11 cellular contexts compared by ENCODE assay signal in the genomic region with DNA sequence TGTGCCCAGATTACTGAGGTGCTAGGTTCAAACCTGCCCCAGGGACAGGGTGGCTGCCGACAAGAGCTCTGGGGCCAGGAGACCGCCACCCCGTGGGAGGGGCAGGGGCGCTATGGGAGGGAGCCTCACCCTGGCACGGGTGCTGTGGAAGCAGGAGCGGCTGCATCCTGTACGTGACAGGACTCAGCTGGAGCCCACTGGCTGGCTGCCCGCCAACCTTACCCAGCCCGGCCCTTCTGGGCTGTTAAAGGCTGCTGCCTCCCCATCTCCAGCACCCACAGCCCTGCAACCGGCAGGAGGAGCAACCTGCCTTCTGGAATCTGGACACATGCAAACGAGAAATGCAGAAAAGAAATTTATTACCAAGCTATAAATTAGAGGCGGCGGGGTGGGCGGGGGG. TPM values are rescaled to one million over a fixed set of nuclear protein-coding genes. Genes with fewer than 3 reads are reported as not detected.
DNase-seq lines count a peak whose midpoint lies in the region; TF ChIP-seq lines count a peak whose summit lies in the region.
"Had no signal": no experiment of that assay in that cellular context is flagged by ENCODE, and none has a peak within 500 bp of the region (broad histone marks: within the 10 kb centered on the region; RNA-seq: fewer than 3 reads in every experiment).

No MANE protein-coding gene starts in this region.

- DNase-seq in HFFc6, result no peak
- DNase-seq in NCI-H2227 (lab: John Stamatoyannopoulos, UW; ENCODE audit: unreplicated experiment), result peak; percentile 71
- DNase-seq in foreskin fibroblast, result peak in 1 of 2 donors; percentile 65
- peak; percentile 90 for DNase-seq in osteocyte (ENCODE audit: extremely low spot score, unreplicated experiment)
- no peak for DNase-seq in stimulated activated CD8-positive, alpha-beta memory T cell treated with anti-CD3 and anti-CD28 coated beads, Interleukin-4, amount 100 ng/mL, for 48 hours
- DNase-seq in stimulated activated CD4-positive, alpha-beta T cell treated with anti-CD3 and anti-CD28 coated beads, Interleukin-2, amount 100 ng/mL, for 48 hours, result no peak
- no peak for DNase-seq in activated effector memory CD4-positive, alpha-beta T cell treated with anti-CD3 and anti-CD28 coated beads, Interleukin-2, amount 50 U/mL, for 16 hours
- DNase-seq: activated CD4-positive, alpha-beta memory T cell treated with anti-CD3 and anti-CD28 coated beads, Interleukin-2, amount 10 ng/mL, durations not matched to agents 7 days and 5 days; activated naive CD4-positive, alpha-beta T cell treated with anti-CD3 and anti-CD28 coated beads, Interleukin-2, amount 50 U/mL, for 16 hours; psoas muscle; T-cell had no signal

- TF ChIP-seq CTCF in HFFc6 (IDR thresholded peaks at IDR 0.05) (peak; percentile 16; the same call in 1 of the 2 replicates), foreskin fibroblast (IDR thresholded peaks at IDR 0.05; ENCODE audit: low read depth, low read length) (peak; percentile 3), osteocyte (IDR thresholded peaks at IDR 0.05) (peak; percentile 27)

- H3K4me1 Mint-ChIP-seq in HFFc6 (ENCODE audit: low read depth) (no peaks in the 10 kb centered on the region), osteocyte (ENCODE audit: unreplicated experiment) (peaks cover 14% of the 10 kb centered on the region)
- H3K4me1 Mint-ChIP-seq: activated CD4-positive, alpha-beta memory T cell treated with anti-CD3 and anti-CD28 coated beads, Interleukin-2, amount 10 ng/mL, durations not matched to agents 7 days and 5 days had no signal

- H3K9me3 Mint-ChIP-seq in HFFc6 (no peaks in the 10 kb centered on the region), osteocyte (ENCODE audit: unreplicated experiment) (no peaks in the 10 kb centered on the region)
- H3K9me3 Mint-ChIP-seq: activated CD4-positive, alpha-beta memory T cell treated with anti-CD3 and anti-CD28 coated beads, Interleukin-2, amount 10 ng/mL, durations not matched to agents 7 days and 5 days; T-cell had no signal

- H3K36me3 Mint-ChIP-seq in HFFc6 (ENCODE audit: low read depth) (peaks cover 5% of the 10 kb centered on the region; the same call in 1 of the 2 replicates), osteocyte (ENCODE audit: unreplicated experiment) (peaks cover 4% of the 10 kb centered on the region)
- H3K36me3 Mint-ChIP-seq: T-cell had no signal

- no peak overlapping the region for H3K4me3 Mint-ChIP-seq in HFFc6
- H3K4me3 Mint-ChIP-seq in osteocyte (ENCODE audit: unreplicated experiment), result no peak overlapping the region
- H3K4me3 Mint-ChIP-seq: activated CD4-positive, alpha-beta memory T cell treated with anti-CD3 and anti-CD28 coated beads, Interleukin-2, amount 10 ng/mL, durations not matched to agents 7 days and 5 days; T-cell had no signal

- H3K4me3 ChIP-seq in foreskin fibroblast (ENCODE audit: low read depth in 1 of 2, low read length in 2 of 2), result no peak overlapping the region
- H3K4me3 ChIP-seq: psoas muscle had no signal

- peaks cover 12% of the 10 kb centered on the region for H3K27me3 Mint-ChIP-seq in HFFc6 (ENCODE audit: insufficient read depth)
- no peaks in the 10 kb centered on the region for H3K27me3 Mint-ChIP-seq in osteocyte (ENCODE audit: unreplicated experiment)
- H3K27me3 Mint-ChIP-seq: activated CD4-positive, alpha-beta memory T cell treated with anti-CD3 and anti-CD28 coated beads, Interleukin-2, amount 10 ng/mL, durations not matched to agents 7 days and 5 days; T-cell had no signal

- H3K27ac Mint-ChIP-seq in HFFc6 (no peak overlapping the region), osteocyte (ENCODE audit: unreplicated experiment) (peak overlapping the region; percentile 73)
- H3K27ac Mint-ChIP-seq: activated CD4-positive, alpha-beta memory T cell treated with anti-CD3 and anti-CD28 coated beads, Interleukin-2, amount 10 ng/mL, durations not matched to agents 7 days and 5 days; T-cell had no signal

RNA-seq across cellular contexts. Expression of gene PAM16, which starts 11.2 kb away (rescaled TPM):
- 10 to 100 TPM; 44.9 to 50.8 (median 46.1) TPM for total RNA-seq in HFFc6 (2021; fragmentation: NEBNext Ultra II Directional; extraction: Animal tissue kit (Norgen Biotek cat#: 25700))
- 21.0 and 23.7 TPM in 2 replicates for total RNA-seq in osteocyte

RNA-seq across cellular contexts. Expression of gene GLIS2, which starts 24.0 kb away (rescaled TPM):
- total RNA-seq in HFFc6 (2021; fragmentation: NEBNext Ultra II Directional; extraction: Animal tissue kit (Norgen Biotek cat#: 25700)), result 10 to 100 TPM; 21.9 to 26.0 (median 23.5) TPM
- total RNA-seq in osteocyte, result 58.6 and 59.9 TPM in 2 replicates

RNA-seq across cellular contexts. Expression of gene VASN, which starts 31.7 kb away (rescaled TPM):
- total RNA-seq in HFFc6 (2021; fragmentation: NEBNext Ultra II Directional; extraction: Animal tissue kit (Norgen Biotek cat#: 25700)), result 100 to 1,000 TPM in 4 of 6 experiments, 10 to 100 TPM in 2; 92.0 to 131 (median 103) TPM
- total RNA-seq in osteocyte, result 62.7 and 63.1 TPM in 2 replicates

Comparison
In these comparisons a context has a peak if more than half of its experiments do, and no peak if none do; other contexts are left out.
1. DNase-seq: peak in NCI-H2227 (single experiment) and osteocyte (single experiment); none in HFFc6 (single experiment), stimulated activated CD8-positive, alpha-beta memory T cell treated with anti-CD3 and anti-CD28 coated beads, Interleukin-4, amount 100 ng/mL, for 48 hours (single experiment), stimulated activated CD4-positive, alpha-beta T cell treated with anti-CD3 and anti-CD28 coated beads, Interleukin-2, amount 100 ng/mL, for 48 hours (0 of 2) and activated effector memory CD4-positive, alpha-beta T cell treated with anti-CD3 and anti-CD28 coated beads, Interleukin-2, amount 50 U/mL, for 16 hours (single experiment).
2. Peak in every context shown above with its lines, with median percentiles within 50 percentile points of each other: CTCF ChIP-seq.